Comparison of ENCODE assay signal across 23 cellular contexts in genomic region chr18:12960846-12961397, GRCh38. TPM values are rescaled to one million over a fixed set of nuclear protein-coding genes. Genes with fewer than 3 reads are reported as not detected.
A peak's percentile ranks its signal among the peaks of the same experiment; 100 is the strongest.
DNase-seq lines count a peak whose midpoint lies in the region; ATAC-seq and TF ChIP-seq lines count a peak whose summit lies in the region.
"Had no signal": no experiment of that assay in that cellular context is flagged by ENCODE, and none has a peak within 500 bp of the region (broad histone marks: within the 10 kb centered on the region; RNA-seq: fewer than 3 reads in every experiment).

No MANE protein-coding gene starts in this region.

- TF ChIP-seq POLR2A in Peyer's patch (IDR thresholded peaks at IDR 0.05) = no peak

- H3K27ac Mint-ChIP-seq in activated T-helper 2 cell treated with anti-CD3 and anti-CD28 coated beads, Interferon-gamma antibody, Interleukin-2, Interleukin-4, amounts not matched to agents 10 μg/mL and 5 μg/mL and 100 μg/mL, durations not matched to agents 14 hours and 24 hours and 36 hours = peak overlapping the region; percentile 7
- peak overlapping the region; percentile 52 for H3K27ac Mint-ChIP-seq in nephron progenitor cell
- H3K27ac Mint-ChIP-seq: activated CD8-positive, alpha-beta T cell treated with anti-CD3 and anti-CD28 coated beads, Interleukin-2, amount 10 ng/mL, durations not matched to agents 7 days and 5 days; activated T-cell treated with anti-CD3 and anti-CD28 coated beads, Interleukin-2, amount 50 U/mL, for 24 hours; CD14-positive monocyte had no signal

- H3K27me3 ChIP-seq in Peyer's patch = no peaks in the 10 kb centered on the region
- H3K27me3 ChIP-seq: pancreas, right lobe of liver had no signal

- H3K27me3 Mint-ChIP-seq in activated T-helper 2 cell treated with anti-CD3 and anti-CD28 coated beads, Interferon-gamma antibody, Interleukin-2, Interleukin-4, amounts not matched to agents 10 μg/mL and 5 μg/mL and 100 μg/mL, durations not matched to agents 14 hours and 24 hours and 36 hours (ENCODE audit: low read depth) = no peaks in the 10 kb centered on the region
- peaks cover 3% of the 10 kb centered on the region for H3K27me3 Mint-ChIP-seq in nephron progenitor cell (ENCODE audit: low read depth, poor library complexity)
- H3K27me3 Mint-ChIP-seq: activated T-cell treated with anti-CD3 and anti-CD28 coated beads, Interleukin-2, amount 50 U/mL, for 24 hours; naive thymus-derived CD4-positive, alpha-beta T cell had no signal

- ATAC-seq in HG02610 (IDR thresholded peaks at IDR 0.05; ENCODE audit: unreplicated experiment) = no peak
- ATAC-seq: activated CD4-positive, CD25-positive, alpha-beta regulatory T cell treated with anti-CD3 and anti-CD28 coated beads, Interleukin-2, amount 50 U/mL, for 24 hours; activated CD8-positive, alpha-beta T cell treated with anti-CD3 and anti-CD28 coated beads, Interleukin-2, amount 10 ng/mL, durations not matched to agents 7 days and 5 days; naive thymus-derived CD4-positive, alpha-beta T cell; pancreas; right lobe of liver had no signal

- no peaks in the 10 kb centered on the region for H3K9me3 Mint-ChIP-seq in activated T-helper 2 cell treated with anti-CD3 and anti-CD28 coated beads, Interferon-gamma antibody, Interleukin-2, Interleukin-4, amounts not matched to agents 10 μg/mL and 5 μg/mL and 100 μg/mL, durations not matched to agents 14 hours and 24 hours and 36 hours
- peaks cover 15% of the 10 kb centered on the region for H3K9me3 Mint-ChIP-seq in nephron progenitor cell
- H3K9me3 Mint-ChIP-seq: activated T-cell treated with anti-CD3 and anti-CD28 coated beads, Interleukin-2, amount 50 U/mL, for 24 hours; CD14-positive monocyte; naive thymus-derived CD4-positive, alpha-beta T cell had no signal

- POLR2A ChIA-PET in HEK293 (lab: Yijun Ruan, JAX) = interaction anchor here (0.6 to 3.5 kb wide), 2 partner anchors 30 to 614 kb away, joined by 4 to 12 read pairs (median 8); partner anchors contain the start of gene CEP192

- H3K4me1 ChIP-seq in HEK293 (ENCODE audit: control insufficient read depth, insufficient read depth, low read length) (peaks cover 16% of the 10 kb centered on the region), Peyer's patch (peaks cover 0 to 7% (median 0%) of the 10 kb centered on the region in 4 donors)
- H3K4me1 ChIP-seq: pancreas had no signal

- H3K4me3 ChIP-seq in HEK293 (ENCODE audit: low read depth, low read length) = no peak overlapping the region
- H3K4me3 ChIP-seq in Peyer's patch = no peak overlapping the region
- H3K4me3 ChIP-seq: pancreas, right lobe of liver had no signal

- TF ChIP-seq CTCF in C4-2B (conservative IDR thresholded peaks at IDR 0.05) = no peak
- no peak for TF ChIP-seq CTCF in HEK293 (tag by site-specific recombination; IDR thresholded peaks at IDR 0.05)
- no peak for TF ChIP-seq CTCF in nephron progenitor cell (IDR thresholded peaks at IDR 0.05)
- TF ChIP-seq CTCF in Peyer's patch (IDR thresholded peaks at IDR 0.05) = no peak

- DNase-seq in activated T-helper 2 cell treated with anti-CD3 and anti-CD28 coated beads, Interferon-gamma antibody, Interleukin-2, Interleukin-4, amounts not matched to agents 10 μg/mL and 5 μg/mL and 100 μg/mL, durations not matched to agents 14 hours and 24 hours and 36 hours (ENCODE audit: low spot score) = no peak
- DNase-seq in nephron progenitor cell (no peak), Peyer's patch (no peak), NCI-H524 (lab: John Stamatoyannopoulos, UW) (no peak)
- no peak for DNase-seq in activated CD4-positive, alpha-beta T cell treated with anti-CD3 and anti-CD28 coated beads, Interleukin-2, amount 50 U/mL, for 48 hours
- DNase-seq: activated CD8-positive, alpha-beta T cell treated with anti-CD3 and anti-CD28 coated beads, Interleukin-2, amount 10 ng/mL, durations not matched to agents 7 days and 5 days; activated naive CD4-positive, alpha-beta T cell treated with Interleukin-2 at 50 U/mL for 16 hours; activated T-cell treated with anti-CD3 and anti-CD28 coated beads, Interleukin-2, amount 50 U/mL, for 24 hours; DMS153; mesenchymal stem cell; naive thymus-derived CD4-positive, alpha-beta T cell; NCI-H187; NCI-H748 treated with DMSO at 0.1 percent for 48 hours; pancreas; right lobe of liver; stimulated activated CD8-positive, alpha-beta memory T cell treated with anti-CD3 and anti-CD28 coated beads, Interleukin-4, amount 100 ng/mL, for 48 hours; SW 1271 had no signal

- CTCF ChIA-PET in HEK293 (lab: Yijun Ruan, JAX) = interaction anchor here (1.2 kb wide), 1 partner anchor 1126 kb away, joined by 3 read pairs; no protein-coding TSS in a partner anchor

- H3K27ac ChIP-seq in C4-2B (peak overlapping the region; percentile 29; the same call in 1 of the 2 replicates), HEK293 (ENCODE audit: extremely low read depth, low read depth, low read length) (peak overlapping the region; percentile 17; the same call in 1 of the 2 replicates), Peyer's patch (no peak overlapping the region)
- H3K27ac ChIP-seq: KMS-11, pancreas, right lobe of liver had no signal

- peaks cover 67% of the 10 kb centered on the region for H3K36me3 Mint-ChIP-seq in activated T-helper 2 cell treated with anti-CD3 and anti-CD28 coated beads, Interferon-gamma antibody, Interleukin-2, Interleukin-4, amounts not matched to agents 10 μg/mL and 5 μg/mL and 100 μg/mL, durations not matched to agents 14 hours and 24 hours and 36 hours (ENCODE audit: low read depth)
- peaks cover 81% of the 10 kb centered on the region for H3K36me3 Mint-ChIP-seq in nephron progenitor cell (ENCODE audit: low read depth)

- intact Hi-C loops in activated T-helper 2 cell treated with anti-CD3 and anti-CD28 coated beads, Interferon-gamma antibody, Interleukin-2, Interleukin-4, amounts not matched to agents 10 μg/mL and 5 μg/mL and 100 μg/mL, durations not matched to agents 14 hours and 24 hours and 36 hours (cut with micrococcal nuclease) = no loop called here

- H3K9me3 ChIP-seq in HEK293 (ENCODE audit: control insufficient read depth, insufficient read depth, low read depth, low read length) (no peaks in the 10 kb centered on the region), Peyer's patch (no peaks in the 10 kb centered on the region)
- H3K9me3 ChIP-seq: pancreas, right lobe of liver had no signal

- H3K36me3 ChIP-seq in HEK293 (ENCODE audit: control insufficient read depth in 2 of 2, insufficient read depth in 1 of 2, low read length in 2 of 2) (peaks cover 45 to 71% of the 10 kb centered on the region in 2 experiments), Peyer's patch (peaks cover 0 to 44% (median 0%) of the 10 kb centered on the region in 3 donors)

- H3K4me1 Mint-ChIP-seq in activated T-helper 2 cell treated with anti-CD3 and anti-CD28 coated beads, Interferon-gamma antibody, Interleukin-2, Interleukin-4, amounts not matched to agents 10 μg/mL and 5 μg/mL and 100 μg/mL, durations not matched to agents 14 hours and 24 hours and 36 hours (ENCODE audit: low read depth) = peaks cover 7% of the 10 kb centered on the region
- H3K4me1 Mint-ChIP-seq in nephron progenitor cell = peaks cover 6% of the 10 kb centered on the region
- H3K4me1 Mint-ChIP-seq: CD14-positive monocyte had no signal

- no peak overlapping the region for H3K4me3 Mint-ChIP-seq in activated T-helper 2 cell treated with anti-CD3 and anti-CD28 coated beads, Interferon-gamma antibody, Interleukin-2, Interleukin-4, amounts not matched to agents 10 μg/mL and 5 μg/mL and 100 μg/mL, durations not matched to agents 14 hours and 24 hours and 36 hours (ENCODE audit: low read depth)
- no peak overlapping the region for H3K4me3 Mint-ChIP-seq in nephron progenitor cell
- H3K4me3 Mint-ChIP-seq: activated CD8-positive, alpha-beta T cell treated with anti-CD3 and anti-CD28 coated beads, Interleukin-2, amount 10 ng/mL, durations not matched to agents 7 days and 5 days; activated T-cell treated with anti-CD3 and anti-CD28 coated beads, Interleukin-2, amount 50 U/mL, for 24 hours; CD14-positive monocyte; naive thymus-derived CD4-positive, alpha-beta T cell had no signal

TF ChIP-seq in HEK293, 187 proteins besides CTCF, POLR2A, EP300 and RAD21 (continues in another document):
- TF ChIP-seq ZSCAN23 (tag by site-specific recombination; IDR thresholded peaks at IDR 0.05) = no peak
- TF ChIP-seq ZNF580 (tag by site-specific recombination; IDR thresholded peaks at IDR 0.05) = peak; percentile 21; the same call in 1 of the 2 replicates
- TF ChIP-seq ZNF596 (tag by site-specific recombination; IDR thresholded peaks at IDR 0.05) = no peak
- 0 out of 2 replicates have a peak, but pooled peaks have one; percentile 46 for TF ChIP-seq PRDM6 (tag by site-specific recombination; IDR thresholded peaks at IDR 0.05)

RNA-seq across cellular contexts. Expression of gene SEH1L, which starts 13.1 kb away (rescaled TPM):
- 112 and 115 TPM in 2 replicates for total RNA-seq in activated T-helper 2 cell treated with anti-CD3 and anti-CD28 coated beads, Interferon-gamma antibody, Interleukin-2, Interleukin-4, amounts not matched to agents 10 μg/mL and 5 μg/mL and 100 μg/mL, durations not matched to agents 14 hours and 24 hours and 36 hours
- 10 to 100 TPM; 18.6 to 38.0 (median 25.3) TPM for total RNA-seq in Peyer's patch

RNA-seq across cellular contexts. Expression of gene CEP192, which starts 30.2 kb away (rescaled TPM):
- 37.2 and 37.4 TPM in 2 replicates for total RNA-seq in activated T-helper 2 cell treated with anti-CD3 and anti-CD28 coated beads, Interferon-gamma antibody, Interleukin-2, Interleukin-4, amounts not matched to agents 10 μg/mL and 5 μg/mL and 100 μg/mL, durations not matched to agents 14 hours and 24 hours and 36 hours
- total RNA-seq in Peyer's patch = 10 to 100 TPM; 21.9 to 44.6 (median 36.9) TPM

Comparison
In these comparisons a context has a peak if more than half of its experiments do, and no peak if none do; other contexts are left out.
1. H3K27ac ChIP-seq: peak in C4-2B (single experiment) and HEK293 (single experiment); none in Peyer's patch (0 of 4).